Comparison of ENCODE assay signal across 1 cellular context in the genomic region with DNA sequence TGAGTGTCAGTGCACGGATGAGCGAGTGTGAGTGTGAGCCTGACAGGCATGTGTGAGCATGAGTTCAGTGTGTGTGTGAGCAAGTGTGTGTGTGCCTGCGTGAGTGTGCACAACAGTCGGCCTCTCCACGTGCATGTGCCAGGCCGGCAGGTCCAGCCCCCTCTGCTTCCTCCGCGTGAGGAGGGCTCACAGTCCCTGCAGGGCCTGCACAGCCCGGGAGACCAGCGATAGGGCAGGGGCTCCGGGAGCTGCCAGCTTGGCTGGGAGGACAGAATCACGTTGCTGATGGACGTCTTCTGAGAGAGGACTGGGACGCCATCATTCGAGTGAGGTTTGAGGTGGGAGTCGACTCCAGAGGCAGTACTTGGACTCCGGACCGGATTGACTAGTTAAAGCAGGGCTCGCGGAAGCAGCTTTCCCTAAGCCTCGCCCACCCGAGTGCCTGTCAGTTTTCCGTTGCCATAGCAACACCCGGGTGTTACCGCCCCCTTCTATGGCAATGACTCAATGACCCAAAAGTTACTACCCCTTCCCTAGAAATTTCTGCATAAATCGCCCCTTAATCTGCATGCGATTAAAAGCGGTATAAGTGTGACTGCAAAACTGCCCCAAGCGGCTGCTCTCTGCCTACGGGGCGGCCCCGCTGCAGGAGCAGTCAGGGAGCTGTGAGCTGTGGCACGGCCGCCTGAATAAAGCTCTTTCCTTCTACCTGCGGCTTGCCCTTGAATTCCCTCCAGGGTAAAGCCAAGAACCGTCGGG.
TF ChIP-seq lines count a peak whose summit lies in the region.

No MANE protein-coding gene starts in this region.

TF ChIP-seq in GM12878, 131 proteins besides CTCF, POLR2A, EP300 and RAD21 (continued from another document):
- TF ChIP-seq ZZZ3 (IDR thresholded peaks at IDR 0.05; ENCODE audit: control insufficient read depth, insufficient read length, low read depth) (no peak), SMAD5 (IDR thresholded peaks at IDR 0.05; ENCODE audit: low read depth) (no peak), NR2C2 (IDR thresholded peaks at IDR 0.05; ENCODE audit: borderline replicate concordance, control insufficient read depth, insufficient read length, low read depth) (no peak), POU2F2 (IDR thresholded peaks at IDR 0.05; ENCODE audit: borderline replicate concordance, low read depth, low read length) (no peak), RFX5 (IDR thresholded peaks at IDR 0.05; ENCODE audit: low read depth, low read length) (no peak), NFYA (IDR thresholded peaks at IDR 0.05; ENCODE audit: borderline replicate concordance, low read depth, low read length) (no peak), TCF3 (IDR thresholded peaks at IDR 0.05; ENCODE audit: borderline replicate concordance, insufficient read depth, low read depth, low read length) (0 out of 2 replicates have a peak, but pooled peaks have one; percentile 55), CHD4 (IDR thresholded peaks at IDR 0.05) (no peak), LARP7 (IDR thresholded peaks at IDR 0.05) (no peak), MTA3 (IDR thresholded peaks at IDR 0.05; ENCODE audit: borderline replicate concordance, low read length) (no peak), IKZF1 (conservative IDR thresholded peaks at IDR 0.05) (0 out of 2 replicates have a peak, but pooled peaks have one; percentile 21), YBX1 (IDR thresholded peaks at IDR 0.05) (no peak), SMC3 (IDR thresholded peaks at IDR 0.05; ENCODE audit: borderline replicate concordance, low read length) (no peak), CREM (IDR thresholded peaks at IDR 0.05; ENCODE audit: low read depth) (no peak), CHD2 (IDR thresholded peaks at IDR 0.05; ENCODE audit: borderline replicate concordance, low read depth, low read length) (no peak), STAT3 (IDR thresholded peaks at IDR 0.05; ENCODE audit: low read depth, low read length) (no peak), NR2C1 (IDR thresholded peaks at IDR 0.05) (no peak), BMI1 (IDR thresholded peaks at IDR 0.05; ENCODE audit: borderline replicate concordance) (peak; percentile 93), IKZF2 (IDR thresholded peaks at IDR 0.05) (no peak), HDAC2 (IDR thresholded peaks at IDR 0.05) (no peak), MTA2 (IDR thresholded peaks at IDR 0.05; ENCODE audit: low read depth) (no peak), MXI1 (IDR thresholded peaks at IDR 0.05; ENCODE audit: low read depth, low read length) (no peak)
- TF ChIP-seq, protein P1, sequence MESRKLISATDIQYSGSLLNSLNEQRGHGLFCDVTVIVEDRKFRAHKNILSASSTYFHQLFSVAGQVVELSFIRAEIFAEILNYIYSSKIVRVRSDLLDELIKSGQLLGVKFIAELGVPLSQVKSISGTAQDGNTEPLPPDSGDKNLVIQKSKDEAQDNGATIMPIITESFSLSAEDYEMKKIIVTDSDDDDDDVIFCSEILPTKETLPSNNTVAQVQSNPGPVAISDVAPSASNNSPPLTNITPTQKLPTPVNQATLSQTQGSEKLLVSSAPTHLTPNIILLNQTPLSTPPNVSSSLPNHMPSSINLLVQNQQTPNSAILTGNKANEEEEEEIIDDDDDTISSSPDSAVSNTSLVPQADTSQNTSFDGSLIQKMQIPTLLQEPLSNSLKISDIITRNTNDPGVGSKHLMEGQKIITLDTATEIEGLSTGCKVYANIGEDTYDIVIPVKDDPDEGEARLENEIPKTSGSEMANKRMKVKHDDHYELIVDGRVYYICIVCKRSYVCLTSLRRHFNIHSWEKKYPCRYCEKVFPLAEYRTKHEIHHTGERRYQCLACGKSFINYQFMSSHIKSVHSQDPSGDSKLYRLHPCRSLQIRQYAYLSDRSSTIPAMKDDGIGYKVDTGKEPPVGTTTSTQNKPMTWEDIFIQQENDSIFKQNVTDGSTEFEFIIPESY (IDR thresholded peaks at IDR 0.05), result no peak
- TF ChIP-seq, protein P2, sequence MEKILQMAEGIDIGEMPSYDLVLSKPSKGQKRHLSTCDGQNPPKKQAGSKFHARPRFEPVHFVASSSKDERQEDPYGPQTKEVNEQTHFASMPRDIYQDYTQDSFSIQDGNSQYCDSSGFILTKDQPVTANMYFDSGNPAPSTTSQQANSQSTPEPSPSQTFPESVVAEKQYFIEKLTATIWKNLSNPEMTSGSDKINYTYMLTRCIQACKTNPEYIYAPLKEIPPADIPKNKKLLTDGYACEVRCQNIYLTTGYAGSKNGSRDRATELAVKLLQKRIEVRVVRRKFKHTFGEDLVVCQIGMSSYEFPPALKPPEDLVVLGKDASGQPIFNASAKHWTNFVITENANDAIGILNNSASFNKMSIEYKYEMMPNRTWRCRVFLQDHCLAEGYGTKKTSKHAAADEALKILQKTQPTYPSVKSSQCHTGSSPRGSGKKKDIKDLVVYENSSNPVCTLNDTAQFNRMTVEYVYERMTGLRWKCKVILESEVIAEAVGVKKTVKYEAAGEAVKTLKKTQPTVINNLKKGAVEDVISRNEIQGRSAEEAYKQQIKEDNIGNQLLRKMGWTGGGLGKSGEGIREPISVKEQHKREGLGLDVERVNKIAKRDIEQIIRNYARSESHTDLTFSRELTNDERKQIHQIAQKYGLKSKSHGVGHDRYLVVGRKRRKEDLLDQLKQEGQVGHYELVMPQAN (conservative IDR thresholded peaks at IDR 0.05), result no peak
- TF ChIP-seq, protein P3, sequence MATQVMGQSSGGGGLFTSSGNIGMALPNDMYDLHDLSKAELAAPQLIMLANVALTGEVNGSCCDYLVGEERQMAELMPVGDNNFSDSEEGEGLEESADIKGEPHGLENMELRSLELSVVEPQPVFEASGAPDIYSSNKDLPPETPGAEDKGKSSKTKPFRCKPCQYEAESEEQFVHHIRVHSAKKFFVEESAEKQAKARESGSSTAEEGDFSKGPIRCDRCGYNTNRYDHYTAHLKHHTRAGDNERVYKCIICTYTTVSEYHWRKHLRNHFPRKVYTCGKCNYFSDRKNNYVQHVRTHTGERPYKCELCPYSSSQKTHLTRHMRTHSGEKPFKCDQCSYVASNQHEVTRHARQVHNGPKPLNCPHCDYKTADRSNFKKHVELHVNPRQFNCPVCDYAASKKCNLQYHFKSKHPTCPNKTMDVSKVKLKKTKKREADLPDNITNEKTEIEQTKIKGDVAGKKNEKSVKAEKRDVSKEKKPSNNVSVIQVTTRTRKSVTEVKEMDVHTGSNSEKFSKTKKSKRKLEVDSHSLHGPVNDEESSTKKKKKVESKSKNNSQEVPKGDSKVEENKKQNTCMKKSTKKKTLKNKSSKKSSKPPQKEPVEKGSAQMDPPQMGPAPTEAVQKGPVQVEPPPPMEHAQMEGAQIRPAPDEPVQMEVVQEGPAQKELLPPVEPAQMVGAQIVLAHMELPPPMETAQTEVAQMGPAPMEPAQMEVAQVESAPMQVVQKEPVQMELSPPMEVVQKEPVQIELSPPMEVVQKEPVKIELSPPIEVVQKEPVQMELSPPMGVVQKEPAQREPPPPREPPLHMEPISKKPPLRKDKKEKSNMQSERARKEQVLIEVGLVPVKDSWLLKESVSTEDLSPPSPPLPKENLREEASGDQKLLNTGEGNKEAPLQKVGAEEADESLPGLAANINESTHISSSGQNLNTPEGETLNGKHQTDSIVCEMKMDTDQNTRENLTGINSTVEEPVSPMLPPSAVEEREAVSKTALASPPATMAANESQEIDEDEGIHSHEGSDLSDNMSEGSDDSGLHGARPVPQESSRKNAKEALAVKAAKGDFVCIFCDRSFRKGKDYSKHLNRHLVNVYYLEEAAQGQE (IDR thresholded peaks at IDR 0.05; ENCODE audit: low read depth, low read length), result no peak
- TF ChIP-seq, protein P4, sequence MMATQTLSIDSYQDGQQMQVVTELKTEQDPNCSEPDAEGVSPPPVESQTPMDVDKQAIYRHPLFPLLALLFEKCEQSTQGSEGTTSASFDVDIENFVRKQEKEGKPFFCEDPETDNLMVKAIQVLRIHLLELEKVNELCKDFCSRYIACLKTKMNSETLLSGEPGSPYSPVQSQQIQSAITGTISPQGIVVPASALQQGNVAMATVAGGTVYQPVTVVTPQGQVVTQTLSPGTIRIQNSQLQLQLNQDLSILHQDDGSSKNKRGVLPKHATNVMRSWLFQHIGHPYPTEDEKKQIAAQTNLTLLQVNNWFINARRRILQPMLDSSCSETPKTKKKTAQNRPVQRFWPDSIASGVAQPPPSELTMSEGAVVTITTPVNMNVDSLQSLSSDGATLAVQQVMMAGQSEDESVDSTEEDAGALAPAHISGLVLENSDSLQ (IDR thresholded peaks at IDR 0.05), result peak; percentile 95
- TF ChIP-seq, protein P5, sequence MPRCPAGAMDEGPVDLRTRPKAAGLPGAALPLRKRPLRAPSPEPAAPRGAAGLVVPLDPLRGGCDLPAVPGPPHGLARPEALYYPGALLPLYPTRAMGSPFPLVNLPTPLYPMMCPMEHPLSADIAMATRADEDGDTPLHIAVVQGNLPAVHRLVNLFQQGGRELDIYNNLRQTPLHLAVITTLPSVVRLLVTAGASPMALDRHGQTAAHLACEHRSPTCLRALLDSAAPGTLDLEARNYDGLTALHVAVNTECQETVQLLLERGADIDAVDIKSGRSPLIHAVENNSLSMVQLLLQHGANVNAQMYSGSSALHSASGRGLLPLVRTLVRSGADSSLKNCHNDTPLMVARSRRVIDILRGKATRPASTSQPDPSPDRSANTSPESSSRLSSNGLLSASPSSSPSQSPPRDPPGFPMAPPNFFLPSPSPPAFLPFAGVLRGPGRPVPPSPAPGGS (IDR thresholded peaks at IDR 0.05; ENCODE audit: borderline replicate concordance, insufficient read depth, low read depth, low read length, poor library complexity, severe bottlenecking), result peak; percentile 98
- TF ChIP-seq, protein P6, sequence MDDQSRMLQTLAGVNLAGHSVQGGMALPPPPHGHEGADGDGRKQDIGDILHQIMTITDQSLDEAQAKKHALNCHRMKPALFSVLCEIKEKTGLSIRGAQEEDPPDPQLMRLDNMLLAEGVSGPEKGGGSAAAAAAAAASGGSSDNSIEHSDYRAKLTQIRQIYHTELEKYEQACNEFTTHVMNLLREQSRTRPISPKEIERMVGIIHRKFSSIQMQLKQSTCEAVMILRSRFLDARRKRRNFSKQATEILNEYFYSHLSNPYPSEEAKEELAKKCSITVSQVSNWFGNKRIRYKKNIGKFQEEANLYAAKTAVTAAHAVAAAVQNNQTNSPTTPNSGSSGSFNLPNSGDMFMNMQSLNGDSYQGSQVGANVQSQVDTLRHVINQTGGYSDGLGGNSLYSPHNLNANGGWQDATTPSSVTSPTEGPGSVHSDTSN (IDR thresholded peaks at IDR 0.05; ENCODE audit: insufficient replicate concordance, low read depth, low read length), result peak; percentile 84
